8 cellular contexts compared by ENCODE assay signal in the genomic region with DNA sequence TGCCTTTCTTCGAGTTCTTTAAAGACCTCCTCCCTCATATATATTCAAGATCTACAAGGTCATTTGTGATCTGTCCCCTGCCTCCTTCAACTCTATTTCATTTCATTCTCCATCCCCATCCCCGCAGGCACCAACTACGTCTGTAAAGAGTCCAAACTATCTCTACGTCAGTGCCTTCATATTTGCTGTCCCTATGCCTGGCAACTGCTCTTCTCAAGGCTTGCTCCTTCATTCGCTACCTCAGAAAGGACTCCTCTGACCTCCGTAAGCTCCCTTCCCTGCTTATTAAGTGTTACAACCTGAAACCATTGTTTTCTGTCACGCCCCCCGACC. TPM values are rescaled to one million over a fixed set of nuclear protein-coding genes. Genes with fewer than 3 reads are reported as not detected.
DNase-seq lines count a peak whose midpoint lies in the region; ATAC-seq, FAIRE-seq and TF ChIP-seq lines count a peak whose summit lies in the region.

No MANE protein-coding gene starts in this region.

- no peak for FAIRE-seq in urothelium cell line (lab: Jason Lieb, UNC)

- H3K27ac ChIP-seq in foreskin keratinocyte = peak overlapping the region; percentile 72

- intact Hi-C loops in activated naive CD4-positive, alpha-beta T cell treated with anti-CD3 and anti-CD28 coated beads for 36 hours (cut with micrococcal nuclease) = loop anchor here (1.0 to 5.0 kb wide), 9 partner anchors 39 to 1373 kb away; a partner anchor contains a TSS
- intact Hi-C loops in sciatic nerve (cut with DNase I) = no loop called here

- H3K4me3 Mint-ChIP-seq in activated naive CD4-positive, alpha-beta T cell treated with anti-CD3 and anti-CD28 coated beads for 36 hours = peak overlapping the region; percentile 96
- H3K4me3 Mint-ChIP-seq in T-helper 17 cell = peak overlapping the region; percentile 96

- H3K27me3 ChIP-seq in foreskin keratinocyte = no peaks in the 10 kb centered on the region

- no peaks in the 10 kb centered on the region for H3K27me3 Mint-ChIP-seq in activated naive CD4-positive, alpha-beta T cell treated with anti-CD3 and anti-CD28 coated beads for 36 hours (ENCODE audit: low read depth)
- H3K27me3 Mint-ChIP-seq in T-helper 17 cell = no peaks in the 10 kb centered on the region

- peaks cover 53% of the 10 kb centered on the region for H3K36me3 Mint-ChIP-seq in activated naive CD4-positive, alpha-beta T cell treated with anti-CD3 and anti-CD28 coated beads for 36 hours (ENCODE audit: low read depth)
- peaks cover 20% of the 10 kb centered on the region for H3K36me3 Mint-ChIP-seq in T-helper 17 cell (ENCODE audit: low read depth)

- H3K9me3 Mint-ChIP-seq in activated naive CD4-positive, alpha-beta T cell treated with anti-CD3 and anti-CD28 coated beads for 36 hours = no peaks in the 10 kb centered on the region

- CTCF ChIA-PET in activated naive CD4-positive, alpha-beta T cell treated with anti-CD3 and anti-CD28 coated beads for 36 hours (lab: Charles Lee) = interaction anchor here (0.8 to 1.0 kb wide), 2 partner anchors 9 to 22 kb away, joined by 3 to 4 read pairs; no protein-coding TSS in a partner anchor

- H3K9me3 ChIP-seq in T-helper 17 cell (ENCODE audit: control insufficient read depth, low read length, poor library complexity, severe bottlenecking) = no peaks in the 10 kb centered on the region

- no peak for TF ChIP-seq CTCF in foreskin keratinocyte (conservative IDR thresholded peaks at IDR 0.05)

- no peak for ATAC-seq in T-helper 17 cell
- ATAC-seq in foreskin keratinocyte = peak; percentile 24
- peak; percentile 21 for ATAC-seq in sciatic nerve
- ATAC-seq in GM21526 (IDR thresholded peaks at IDR 0.05; ENCODE audit: low FRiP score, unreplicated experiment) = no peak

- H3K4me1 ChIP-seq in foreskin keratinocyte = peaks cover 20% of the 10 kb centered on the region

- peak overlapping the region; percentile 95 for H3K27ac Mint-ChIP-seq in activated naive CD4-positive, alpha-beta T cell treated with anti-CD3 and anti-CD28 coated beads for 36 hours
- peak overlapping the region; percentile 98 for H3K27ac Mint-ChIP-seq in T-helper 17 cell

- peaks cover 59% of the 10 kb centered on the region for H3K4me1 Mint-ChIP-seq in activated naive CD4-positive, alpha-beta T cell treated with anti-CD3 and anti-CD28 coated beads for 36 hours (ENCODE audit: low read depth)
- H3K4me1 Mint-ChIP-seq in T-helper 17 cell = peaks cover 46% of the 10 kb centered on the region

- no peak for DNase-seq in activated naive CD4-positive, alpha-beta T cell treated with anti-CD3 and anti-CD28 coated beads for 36 hours
- DNase-seq in activated naive CD4-positive, alpha-beta T cell (lab: John Stamatoyannopoulos, UW) = no peak
- no peak for DNase-seq in T-helper 17 cell
- DNase-seq in foreskin keratinocyte = no peak
- no peak for DNase-seq in sciatic nerve (ENCODE audit: low spot score)
- DNase-seq in urothelium cell line (ENCODE audit: low spot score) = no peak
- DNase-seq in NCI-H524 treated with DMSO at 0.1 percent for 48 hours (lab: John Stamatoyannopoulos, UW) = no peak

RNA-seq across cellular contexts. Expression of a gene that starts 0.7 kb away (rescaled TPM):
- 10 to 100 TPM; 25.6 to 26.0 TPM for total RNA-seq in activated naive CD4-positive, alpha-beta T cell treated with anti-CD3 and anti-CD28 coated beads for 36 hours
- 10 to 100 TPM; 20.7 to 24.0 TPM for total RNA-seq in T-helper 17 cell
- total RNA-seq in foreskin keratinocyte = 41.8 and 44.9 TPM in 2 replicates
- 47.3 and 54.5 TPM in 2 replicates for polyA plus RNA-seq in foreskin keratinocyte
- 21.4 TPM for total RNA-seq in sciatic nerve

RNA-seq across cellular contexts. Expression of a gene that starts 39.9 kb away (rescaled TPM):
- 10 to 100 TPM; 51.2 to 51.3 TPM for total RNA-seq in activated naive CD4-positive, alpha-beta T cell treated with anti-CD3 and anti-CD28 coated beads for 36 hours
- total RNA-seq in T-helper 17 cell = 10 to 100 TPM; 44.4 to 47.5 TPM
- total RNA-seq in foreskin keratinocyte = 67.4 and 90.6 TPM in 2 replicates
- 76.3 and 94.6 TPM in 2 replicates for polyA plus RNA-seq in foreskin keratinocyte
- 99.3 TPM for total RNA-seq in sciatic nerve

RNA-seq across cellular contexts. Expression of a gene that starts 59.1 kb away (rescaled TPM):
- total RNA-seq in activated naive CD4-positive, alpha-beta T cell treated with anti-CD3 and anti-CD28 coated beads for 36 hours = under 1 TPM; 0.32 to 0.38 TPM
- total RNA-seq in T-helper 17 cell (1 to 10 TPM; 1.5 to 2.4 TPM), foreskin keratinocyte (0.24 and 0.32 TPM in 2 replicates), sciatic nerve (19.3 TPM)
- 0.06 and 0.09 TPM in 2 replicates for polyA plus RNA-seq in foreskin keratinocyte

Comparison
In these comparisons a context has a peak if more than half of its experiments do, and no peak if none do; other contexts are left out.
1. ATAC-seq: peak in foreskin keratinocyte (single experiment) and sciatic nerve (single experiment); none in T-helper 17 cell (single experiment) and GM21526 (single experiment).